Comparison of ENCODE assay signal across 15 cellular contexts in the genomic region with DNA sequence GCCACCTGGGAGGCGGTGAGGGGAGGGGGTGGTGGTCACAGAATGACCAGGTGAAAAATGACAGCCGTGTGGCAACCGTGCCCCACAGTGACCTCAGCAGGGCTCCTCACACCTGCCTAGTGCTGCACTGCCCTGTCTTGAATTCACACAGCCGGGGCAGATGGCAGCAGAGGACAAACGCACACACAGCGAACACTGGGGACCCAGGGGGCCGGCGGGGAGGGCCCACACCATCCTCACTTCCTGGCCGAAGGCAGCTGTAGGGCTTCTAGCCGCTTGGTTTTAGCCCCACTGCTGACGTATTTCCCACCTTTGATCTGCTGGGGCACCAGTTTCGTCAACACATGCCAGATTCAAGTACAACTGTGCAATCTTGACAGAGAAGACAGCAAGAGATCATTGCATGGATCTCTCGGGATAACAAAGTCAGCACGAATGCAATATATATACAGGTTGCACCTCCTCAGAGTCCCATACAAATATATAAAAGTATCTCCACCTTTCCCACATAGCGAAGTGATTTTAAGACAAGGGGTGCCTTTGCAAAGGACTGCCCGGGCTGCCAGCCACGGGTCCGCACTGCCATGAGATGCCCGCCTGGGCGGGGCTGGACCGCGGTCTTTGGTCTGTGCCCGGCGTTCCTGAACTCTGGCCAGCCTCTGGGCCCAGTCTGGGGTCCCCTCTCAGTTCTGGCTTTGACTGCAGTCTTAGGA. TPM values are rescaled to one million over a fixed set of nuclear protein-coding genes. Genes with fewer than 3 reads are reported as not detected.
A peak's percentile ranks its signal among the peaks of the same experiment; 100 is the strongest.
DNase-seq lines count a peak whose midpoint lies in the region; ATAC-seq and TF ChIP-seq lines count a peak whose summit lies in the region.
"Had no signal": no experiment of that assay in that cellular context is flagged by ENCODE, and none has a peak within 500 bp of the region (broad histone marks: within the 10 kb centered on the region; RNA-seq: fewer than 3 reads in every experiment).

No MANE protein-coding gene starts in this region.

- H3K27ac ChIP-seq in right cardiac atrium (ENCODE audit: low read length) (no peak overlapping the region), right lobe of liver (peak overlapping the region; percentile 70 to 83 (median 75))
- H3K27ac ChIP-seq: SK-N-MC, stomach had no signal

- CTCF ChIA-PET in Calu3 (lab: Charles Lee): no interaction called here

- H3K27me3 Mint-ChIP-seq in Calu3 (ENCODE audit: unreplicated experiment): no peaks in the 10 kb centered on the region

- intact Hi-C loops in right cardiac atrium (cut with DNase I) (no loop called here), left ventricle myocardium superior (cut with micrococcal nuclease) (no loop called here), right lobe of liver (cut with DNase I) (no loop called here), Calu3 (cut with micrococcal nuclease; ENCODE audit: unreplicated experiment) (no loop called here)

- no peak overlapping the region for H3K27ac Mint-ChIP-seq in Calu3 (ENCODE audit: unreplicated experiment)

- DNase-seq in right cardiac atrium (peak in 2 of 3 donors; percentile 43 to 60), left ventricle myocardium superior (no peak), SHP77 (lab: John Stamatoyannopoulos, UW) (peak; percentile 93 to 96), right lobe of liver (peak; percentile 49 to 83 (median 76)), Calu3 (no peak), cortex of kidney (lab: John Stamatoyannopoulos, UW) (no peak)
- DNase-seq: activated naive CD4-positive, alpha-beta T cell; DMS79; effector CD4-positive, alpha-beta T cell; NCI-H2107; stomach had no signal

- BruUV-seq in Calu3 (replicated peaks; lab: Mats Ljungman, UMichigan): no TSS peak

- H3K4me1 Mint-ChIP-seq in Calu3 (ENCODE audit: low read depth, unreplicated experiment): no peaks in the 10 kb centered on the region

- peak; percentile 36 for TF ChIP-seq POLR2A in right lobe of liver (IDR thresholded peaks at IDR 0.05)

- H3K9me3 ChIP-seq in right cardiac atrium (ENCODE audit: control insufficient read depth, low read length) (no peaks in the 10 kb centered on the region), right lobe of liver (no peaks in the 10 kb centered on the region)
- H3K9me3 ChIP-seq: stomach had no signal

- no peaks in the 10 kb centered on the region for H3K9me3 Mint-ChIP-seq in Calu3 (ENCODE audit: low read depth, unreplicated experiment)

- H3K4me1 ChIP-seq in right cardiac atrium (ENCODE audit: control insufficient read depth, insufficient read depth, low read length) (no peaks in the 10 kb centered on the region), right lobe of liver (peaks cover 0 to 19% (median 6%) of the 10 kb centered on the region in 4 donors)

- H3K4me3 Mint-ChIP-seq in Calu3 (ENCODE audit: low read depth, unreplicated experiment): no peak overlapping the region

- TF ChIP-seq CTCF in right lobe of liver (IDR thresholded peaks at IDR 0.05) (no peak), Calu3 (IDR thresholded peaks at IDR 0.05; ENCODE audit: unreplicated experiment) (no peak)

- H3K27me3 ChIP-seq in right cardiac atrium (ENCODE audit: control insufficient read depth, insufficient read depth): no peaks in the 10 kb centered on the region
- H3K27me3 ChIP-seq in right lobe of liver: no peaks in the 10 kb centered on the region

- peaks cover 0 to 3% (median 0%) of the 10 kb centered on the region in 4 donors for H3K36me3 ChIP-seq in right lobe of liver

- H3K4me3 ChIP-seq in right cardiac atrium (ENCODE audit: low read length) (no peak overlapping the region), right lobe of liver (no peak overlapping the region)
- H3K4me3 ChIP-seq: SK-N-MC, smooth muscle cell, stomach had no signal

- ATAC-seq in right cardiac atrium: no peak
- no peak for ATAC-seq in left ventricle myocardium superior
- peak; percentile 74 to 85 (median 78) for ATAC-seq in right lobe of liver
- no peak for ATAC-seq in HG03565 (IDR thresholded peaks at IDR 0.05; ENCODE audit: unreplicated experiment)
- ATAC-seq in HG02885 (IDR thresholded peaks at IDR 0.05; ENCODE audit: poor library complexity, unreplicated experiment): no peak

- WGBS in right cardiac atrium: 61% methylated on average over 24 of the region's 24 CpGs
- WGBS in right lobe of liver (ENCODE audit: insufficient coverage, low coverage, low lambda C conversion rate, missing lambda C conversion rate): 17% methylated on average over 9 of the region's 24 CpGs

- H3K36me3 Mint-ChIP-seq in Calu3 (ENCODE audit: insufficient read depth, unreplicated experiment): peaks cover 55% of the 10 kb centered on the region

RNA-seq across cellular contexts. Expression of a gene that starts 26.9 kb away (rescaled TPM):
- total RNA-seq in right cardiac atrium (10 to 100 TPM; 31.5 to 48.7 (median 38.9) TPM), left ventricle myocardium superior (44.0 TPM), right lobe of liver (10 to 100 TPM; 17.2 to 24.2 (median 19.9) TPM), Calu3 (2022) (74.8 and 79.6 TPM in 2 replicates)
- polyA plus RNA-seq in right cardiac atrium: 40.2 TPM

Comparison
In these comparisons a context has a peak if more than half of its experiments do, and no peak if none do; other contexts are left out.
1. DNase-seq: peak in right cardiac atrium (2 of 3), SHP77 (2 of 2) and right lobe of liver (3 of 3); none in left ventricle myocardium superior (single experiment), Calu3 (single experiment) and cortex of kidney (single experiment).
2. ATAC-seq: peak in right lobe of liver (4 of 4); none in right cardiac atrium (0 of 2), left ventricle myocardium superior (single experiment), HG03565 (single experiment) and HG02885 (single experiment).